In genomic region chr12:56488041-56488955, GRCh38 we compare ENCODE assay signal across 8 cellular contexts. TPM values are rescaled to one million over a fixed set of nuclear protein-coding genes. Genes with fewer than 3 reads are reported as not detected.
DNase-seq lines count a peak whose midpoint lies in the region; ATAC-seq and TF ChIP-seq lines count a peak whose summit lies in the region.

Gene GLS2, minus strand, starts transcription at chr12:56488161. Its CDS starts 43 bp downstream, at chr12:56488118.

- no peak for TF ChIP-seq CTCF in esophagus squamous epithelium (IDR thresholded peaks at IDR 0.05)

- H3K27ac Mint-ChIP-seq in activated T-cell treated with anti-CD3 and anti-CD28 coated beads, Interleukin-2, amount 50 U/mL, for 72 hours, result no peak within 1 kb of the TSS

- H3K9me3 ChIP-seq in esophagus squamous epithelium (no peaks in the 10 kb centered on the region), mucosa of stomach (ENCODE audit: control insufficient read depth, low read length) (no peaks in the 10 kb centered on the region)

- 19 to 83% methylated on average over 6 to 29 of the region's 59 CpGs for WGBS in esophagus squamous epithelium, 2 donors

- H3K4me1 ChIP-seq in esophagus squamous epithelium (peaks cover 4 to 20% (median 13%) of the 10 kb centered on the region in 3 donors), mucosa of stomach (ENCODE audit: control insufficient read depth, insufficient read depth, low read length) (peaks cover 8% of the 10 kb centered on the region)

- H3K27ac ChIP-seq in esophagus squamous epithelium, result peak within 1 kb of the TSS in 3 of 4 donors; percentile 41 to 62 (median 57)

- in situ Hi-C loops in ACHN (cut with HindIII; ENCODE audit: low pct_ligation_motif_present, low pct_unique_long_range_greater_than_20kb, low sequenced_read_pairs), result no loop called here

- intact Hi-C loops in esophagus squamous epithelium (cut with DNase I), result no loop called here

- TF ChIP-seq POLR2A in esophagus squamous epithelium (IDR thresholded peaks at IDR 0.05), result peak in 1 of 4 donors; percentile 17

- H3K36me3 Mint-ChIP-seq in activated T-cell treated with anti-CD3 and anti-CD28 coated beads, Interleukin-2, amount 50 U/mL, for 72 hours (ENCODE audit: insufficient read depth in 2 of 2), result peaks cover 2 to 3% of the 10 kb centered on the region in 2 donors

- H3K4me3 ChIP-seq in esophagus squamous epithelium (peak within 1 kb of the TSS; percentile 47 to 72 (median 66)), mucosa of stomach (ENCODE audit: low read length) (peak within 1 kb of the TSS; percentile 45)

- peaks cover 2 to 3% of the 10 kb centered on the region in 2 donors for H3K9me3 Mint-ChIP-seq in activated T-cell treated with anti-CD3 and anti-CD28 coated beads, Interleukin-2, amount 50 U/mL, for 72 hours

- H3K4me1 Mint-ChIP-seq in activated T-cell treated with anti-CD3 and anti-CD28 coated beads, Interleukin-2, amount 50 U/mL, for 72 hours (ENCODE audit: low read depth), result peaks cover 15% of the 10 kb centered on the region

- peak within 1 kb of the TSS; percentile 90 for H3K4me3 Mint-ChIP-seq in activated T-cell treated with anti-CD3 and anti-CD28 coated beads, Interleukin-2, amount 50 U/mL, for 72 hours

- H3K27me3 Mint-ChIP-seq in activated T-cell treated with anti-CD3 and anti-CD28 coated beads, Interleukin-2, amount 50 U/mL, for 72 hours (ENCODE audit: low read depth), result peaks cover 46% of the 10 kb centered on the region

- no peaks in the 10 kb centered on the region for H3K36me3 ChIP-seq in esophagus squamous epithelium
- no peaks in the 10 kb centered on the region for H3K36me3 ChIP-seq in mucosa of stomach (ENCODE audit: control insufficient read depth, insufficient read depth, low read length)

- H3K27me3 ChIP-seq in esophagus squamous epithelium, result peaks cover 0 to 42% (median 3%) of the 10 kb centered on the region in 4 donors
- H3K27me3 ChIP-seq in mucosa of stomach (ENCODE audit: control insufficient read depth, insufficient read depth, low read length), result peaks cover 23% of the 10 kb centered on the region

- peak; percentile 92 for ATAC-seq in GM18909 (IDR thresholded peaks at IDR 0.05; ENCODE audit: poor library complexity, unreplicated experiment)
- ATAC-seq in HG03354 (IDR thresholded peaks at IDR 0.05; ENCODE audit: poor library complexity, severe bottlenecking, unreplicated experiment), result peak; percentile 96
- peak; percentile 94 to 96 for ATAC-seq in activated T-cell treated with anti-CD3 and anti-CD28 coated beads, Interleukin-2, amount 50 U/mL, for 72 hours (replicated peaks in 1 of 2)

- H3K9ac ChIP-seq in mucosa of stomach (ENCODE audit: low read length), result peak within 1 kb of the TSS; percentile 38

- peak; percentile 93 for DNase-seq in ACHN
- DNase-seq in NCI-H526 (lab: John Stamatoyannopoulos, UW), result peak; percentile 92 to 96
- DNase-seq in activated T-cell treated with anti-CD3 and anti-CD28 coated beads, Interleukin-2, amount 50 U/mL, for 72 hours, result peak; percentile 77 to 79
- DNase-seq in esophagus squamous epithelium (lab: John Stamatoyannopoulos, UW), result no peak
- peak; percentile 37 to 50 for DNase-seq in stimulated activated CD8-positive, alpha-beta memory T cell treated with anti-CD3 and anti-CD28 coated beads, Interleukin-4, amount 100 ng/mL, for 4 hours (ENCODE audit: low read depth in 2 of 2, low spot score in 1 of 2)

RNA-seq across cellular contexts. Expression of gene GLS2, which starts in this region (rescaled TPM):
- total RNA-seq in activated T-cell treated with anti-CD3 and anti-CD28 coated beads, Interleukin-2, amount 50 U/mL, for 72 hours, result 1 to 10 TPM; 4.3 to 7.2 TPM
- 10 to 100 TPM in 1 of 4 donors, 1 to 10 TPM in 3; 4.9 to 10.5 (median 7.8) TPM for total RNA-seq in esophagus squamous epithelium
